In the genomic region with DNA sequence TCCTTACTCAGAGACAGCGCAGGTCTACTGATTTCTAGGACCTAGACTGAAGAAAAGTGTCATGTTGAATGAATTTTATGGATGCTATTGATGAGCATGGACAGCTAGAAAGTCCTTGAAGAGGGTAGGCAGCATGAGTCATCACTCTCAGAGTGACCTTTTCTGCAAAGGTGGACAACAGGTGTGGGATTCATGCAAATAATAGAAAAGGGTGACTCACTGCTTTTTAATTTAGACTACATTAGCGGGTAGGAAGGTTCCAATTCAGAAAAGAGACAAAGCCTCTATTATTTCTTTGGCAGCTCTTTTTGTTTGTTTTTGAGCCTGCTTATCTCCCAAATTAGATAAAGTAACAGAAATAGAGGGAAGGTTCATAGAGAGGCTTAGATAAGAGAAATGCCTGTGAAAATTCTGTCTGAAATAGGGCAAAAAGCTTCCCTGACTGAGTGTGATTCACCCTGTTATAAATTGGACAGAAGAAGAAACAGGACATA, we compare ENCODE assay signal across 1 cellular context.
TF ChIP-seq lines count a peak whose summit lies in the region.

No MANE protein-coding gene starts in this region.

TF ChIP-seq in HepG2, 621 proteins besides CTCF, POLR2A, EP300 and RAD21 (continued from another document):
- TF ChIP-seq ARID5B (CRISPR knock-in tag; IDR thresholded peaks at IDR 0.05): peak; percentile 46; the same call in 1 of the 2 replicates
- TF ChIP-seq SIN3B (IDR thresholded peaks at IDR 0.05; ENCODE audit: low read length): no peak
- peak; percentile 85 for TF ChIP-seq ATF3 (CRISPR knock-in tag; IDR thresholded peaks at IDR 0.05)
- TF ChIP-seq SOX13 (IDR thresholded peaks at IDR 0.05): no peak
- TF ChIP-seq SOX13 (CRISPR knock-in tag; conservative IDR thresholded peaks at IDR 0.05 in 1 of 2, IDR thresholded peaks at IDR 0.05 in 1 of 2): peak in 1 of 2 experiments; percentile 72; a peak in 2 of 4 replicates
- no peak for TF ChIP-seq PAX8 (CRISPR knock-in tag; IDR thresholded peaks at IDR 0.05; ENCODE audit: borderline replicate concordance)
- TF ChIP-seq, protein P1, sequence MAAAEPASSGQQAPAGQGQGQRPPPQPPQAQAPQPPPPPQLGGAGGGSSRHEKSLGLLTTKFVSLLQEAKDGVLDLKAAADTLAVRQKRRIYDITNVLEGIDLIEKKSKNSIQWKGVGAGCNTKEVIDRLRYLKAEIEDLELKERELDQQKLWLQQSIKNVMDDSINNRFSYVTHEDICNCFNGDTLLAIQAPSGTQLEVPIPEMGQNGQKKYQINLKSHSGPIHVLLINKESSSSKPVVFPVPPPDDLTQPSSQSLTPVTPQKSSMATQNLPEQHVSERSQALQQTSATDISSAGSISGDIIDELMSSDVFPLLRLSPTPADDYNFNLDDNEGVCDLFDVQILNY (CRISPR knock-in tag; conservative IDR thresholded peaks at IDR 0.05): no peak
- peak; percentile 60 for TF ChIP-seq PPARG (CRISPR knock-in tag; conservative IDR thresholded peaks at IDR 0.05)
- TF ChIP-seq ZEB1 (IDR thresholded peaks at IDR 0.05; ENCODE audit: insufficient replicate concordance, low read depth): peak; percentile 78
- peak; percentile 63; the same call in 1 of the 2 replicates for TF ChIP-seq JUND (CRISPR knock-in tag; IDR thresholded peaks at IDR 0.05)
- 0 out of 2 replicates have a peak, but pooled peaks have one; percentile 8 for TF ChIP-seq RARA (CRISPR knock-in tag; IDR thresholded peaks at IDR 0.05)
- no peak for TF ChIP-seq ZNF761 (CRISPR knock-in tag; conservative IDR thresholded peaks at IDR 0.05)
- no peak for TF ChIP-seq HMGA1 (CRISPR knock-in tag; conservative IDR thresholded peaks at IDR 0.05)
- peak; percentile 19; the same call in 1 of the 2 replicates for TF ChIP-seq FOSL1 (CRISPR knock-in tag; IDR thresholded peaks at IDR 0.05; ENCODE audit: borderline replicate concordance)
- TF ChIP-seq TBX2 (CRISPR knock-in tag; IDR thresholded peaks at IDR 0.05; ENCODE audit: borderline replicate concordance): peak; percentile 57; the same call in 1 of the 2 replicates
- peak; percentile 93 for TF ChIP-seq FOSL2 (CRISPR knock-in tag; IDR thresholded peaks at IDR 0.05)
- TF ChIP-seq NFIC (IDR thresholded peaks at IDR 0.05; ENCODE audit: low read length): peak; percentile 37; the same call in 1 of the 2 replicates
- no peak for TF ChIP-seq ATF5 (CRISPR knock-in tag; IDR thresholded peaks at IDR 0.05; ENCODE audit: low read depth)
- no peak for TF ChIP-seq ZNF383 (CRISPR knock-in tag; IDR thresholded peaks at IDR 0.05; ENCODE audit: borderline replicate concordance)
- no peak for TF ChIP-seq KDM3A (CRISPR knock-in tag; IDR thresholded peaks at IDR 0.05; ENCODE audit: low read depth)
- TF ChIP-seq SOX6 (IDR thresholded peaks at IDR 0.05): no peak
- peak; percentile 67 for TF ChIP-seq SOX6 (CRISPR knock-in tag; IDR thresholded peaks at IDR 0.05)
- TF ChIP-seq ZNF674 (CRISPR knock-in tag; IDR thresholded peaks at IDR 0.05; ENCODE audit: low read depth): no peak
- TF ChIP-seq SOX5 (CRISPR knock-in tag; IDR thresholded peaks at IDR 0.05; ENCODE audit: borderline replicate concordance): peak; percentile 56; the same call in 1 of the 2 replicates
- TF ChIP-seq NR2F2 (IDR thresholded peaks at IDR 0.05; ENCODE audit: borderline replicate concordance, low read depth): peak; percentile 54; the same call in 1 of the 2 replicates
- TF ChIP-seq NR2F6 (IDR thresholded peaks at IDR 0.05): peak; percentile 51; the same call in 1 of the 2 replicates
- TF ChIP-seq NR2F6 (CRISPR knock-in tag; IDR thresholded peaks at IDR 0.05): peak; percentile 25; the same call in 1 of the 2 replicates
